8 cellular contexts compared by ENCODE assay signal in genomic region chr11:117327567-117328413, GRCh38. TPM values are rescaled to one million over a fixed set of nuclear protein-coding genes. Genes with fewer than 3 reads are reported as not detected.
DNase-seq lines count a peak whose midpoint lies in the region; ATAC-seq and TF ChIP-seq lines count a peak whose summit lies in the region.

CEP164 (plus strand) TSS chr11:117327854; CDS start chr11:117338587, 10,733 bp downstream.

- H3K4me1 ChIP-seq in DOHH2 (ENCODE audit: control insufficient read depth, low read length), result peaks cover 17% of the 10 kb centered on the region
- peaks cover 5% of the 10 kb centered on the region; the same call in 1 of the 2 replicates for H3K4me1 ChIP-seq in GM23338 (ENCODE audit: insufficient read depth)

- H3K4me1 Mint-ChIP-seq in GM23338, result no peaks in the 10 kb centered on the region
- H3K4me1 Mint-ChIP-seq in naive thymus-derived CD8-positive, alpha-beta T cell, result peaks cover 0 to 16% (median 10%) of the 10 kb centered on the region in 4 donors

- TF ChIP-seq CTCF in DOHH2 (IDR thresholded peaks at IDR 0.05; ENCODE audit: low read depth, low read length, poor library complexity, severe bottlenecking), result no peak
- no peak for TF ChIP-seq CTCF in GM23338 (conservative IDR thresholded peaks at IDR 0.05; ENCODE audit: low read depth in 2 of 2)
- TF ChIP-seq CTCF in fibroblast of mammary gland (conservative IDR thresholded peaks at IDR 0.05; ENCODE audit: control insufficient read depth, insufficient read depth, low read depth, low read length), result no peak

- H2AFZ ChIP-seq in GM23338, result peak within 1 kb of the TSS; percentile 39

- POLR2A ChIA-PET in naive thymus-derived CD8-positive, alpha-beta T cell (lab: Charles Lee), result interaction anchor here (0.5 to 1.1 kb wide), 6 partner anchors 9 to 555 kb away, joined by 3 to 5 read pairs (median 4); partner anchors contain the start of genes BUD13 and PCSK7

- H3K27ac Mint-ChIP-seq in GM23338, result no peak within 1 kb of the TSS
- H3K27ac Mint-ChIP-seq in naive thymus-derived CD8-positive, alpha-beta T cell, result peak within 1 kb of the TSS in 6 of 10 donors; percentile 56 to 88 (median 76)

- H3F3A ChIP-seq in DOHH2 (ENCODE audit: control insufficient read depth, insufficient read depth), result peaks cover 6% of the 10 kb centered on the region; the same call in 1 of the 2 replicates
- no peaks in the 10 kb centered on the region; the same call in 1 of the 2 replicates for H3F3A ChIP-seq in GM23338 (replicated peaks; ENCODE audit: low read depth)

- H3K79me2 ChIP-seq in DOHH2 (ENCODE audit: control insufficient read depth, low read length) (peaks cover 13% of the 10 kb centered on the region), GM23338 (replicated peaks; ENCODE audit: insufficient read depth) (no peaks in the 10 kb centered on the region)

- H3K4me3 Mint-ChIP-seq in GM23338, result no peak within 1 kb of the TSS
- peak within 1 kb of the TSS in 8 of 10 donors; percentile 29 to 65 (median 58) for H3K4me3 Mint-ChIP-seq in naive thymus-derived CD8-positive, alpha-beta T cell

- H3K9me3 ChIP-seq in DOHH2 (ENCODE audit: control insufficient read depth, insufficient read depth, low read length), result no peaks in the 10 kb centered on the region

- peak; percentile 97 for ATAC-seq in GM23338
- peak; percentile 91 to 93 for ATAC-seq in naive thymus-derived CD8-positive, alpha-beta T cell

- DNase-seq in GM23338 (ENCODE audit: low spot score) (peak; percentile 98), LHCN-M2 (ENCODE audit: low read depth) (peak; percentile 95), RPMI8226 (peak; percentile 98), fibroblast of mammary gland (ENCODE audit: low read depth) (peak; percentile 96)
- DNase-seq in activated T-helper 1 cell treated with anti-CD3 and anti-CD28 coated beads, Interleukin-2, amount 50 U/mL, for 16 hours (ENCODE audit: low read depth in 1 of 2, low spot score in 1 of 2), result peak; percentile 87
- DNase-seq in naive thymus-derived CD8-positive, alpha-beta T cell, result peak; percentile 82 to 97 (median 94)
- peak; percentile 88 to 95 (median 92) for DNase-seq in stimulated activated naive CD4-positive, alpha-beta T cell (lab: John Stamatoyannopoulos, UW)

- H3K4me2 ChIP-seq in DOHH2 (ENCODE audit: low read length) (peak within 1 kb of the TSS; percentile 78), GM23338 (peak within 1 kb of the TSS; percentile 89)

- H3K36me3 ChIP-seq in DOHH2 (ENCODE audit: control insufficient read depth, low read length) (no peaks in the 10 kb centered on the region), GM23338 (ENCODE audit: insufficient read depth) (no peaks in the 10 kb centered on the region)

- H3K4me3 ChIP-seq in DOHH2 (ENCODE audit: low read length) (peak within 1 kb of the TSS; percentile 91), GM23338 (peak within 1 kb of the TSS; percentile 65), fibroblast of mammary gland (ENCODE audit: control insufficient read depth, low read depth, low read length) (peak within 1 kb of the TSS; percentile 85)

- H3K27me3 ChIP-seq in DOHH2 (ENCODE audit: control insufficient read depth, low read length) (no peaks in the 10 kb centered on the region), GM23338 (ENCODE audit: insufficient read depth) (no peaks in the 10 kb centered on the region)

- H3K36me3 Mint-ChIP-seq in GM23338 (ENCODE audit: low read depth), result no peaks in the 10 kb centered on the region
- H3K36me3 Mint-ChIP-seq in naive thymus-derived CD8-positive, alpha-beta T cell, result peaks cover 0 to 4% (median 0%) of the 10 kb centered on the region in 3 donors

- H3K9me3 Mint-ChIP-seq in GM23338, result no peaks in the 10 kb centered on the region
- H3K9me3 Mint-ChIP-seq in naive thymus-derived CD8-positive, alpha-beta T cell, result no peaks in the 10 kb centered on the region

- no peaks in the 10 kb centered on the region for H3K9me2 ChIP-seq in DOHH2 (replicated peaks; ENCODE audit: control insufficient read depth, low read length)
- no peaks in the 10 kb centered on the region for H3K9me2 ChIP-seq in GM23338 (ENCODE audit: insufficient read depth)

- peak within 1 kb of the TSS; percentile 72 for H3K27ac ChIP-seq in DOHH2 (ENCODE audit: low read depth, low read length)
- no peak within 1 kb of the TSS for H3K27ac ChIP-seq in GM23338 (ENCODE audit: low read depth)

- H4K20me1 ChIP-seq in DOHH2 (ENCODE audit: control insufficient read depth, insufficient read depth, low read depth, low read length), result no peaks in the 10 kb centered on the region
- no peaks in the 10 kb centered on the region for H4K20me1 ChIP-seq in GM23338 (replicated peaks; ENCODE audit: insufficient read depth)

- H3K27me3 Mint-ChIP-seq in GM23338 (ENCODE audit: insufficient read depth, low read depth, poor library complexity), result no peaks in the 10 kb centered on the region
- H3K27me3 Mint-ChIP-seq in naive thymus-derived CD8-positive, alpha-beta T cell, result peaks cover 0 to 2% (median 0%) of the 10 kb centered on the region in 5 donors

TF ChIP-seq in GM23338, 12 proteins besides CTCF, POLR2A, EP300 and RAD21:
- TF ChIP-seq ETS1 (IDR thresholded peaks at IDR 0.05) (peak; percentile 80), POLR2AphosphoS5 (IDR thresholded peaks at IDR 0.05; ENCODE audit: low read depth) (peak; percentile 68; the same call in 1 of the 2 replicates), EZH2 (IDR thresholded peaks at IDR 0.05; ENCODE audit: low read depth, unreplicated experiment) (no peak)

RNA-seq across cellular contexts. Expression of gene CEP164, which starts in this region (rescaled TPM):
- total RNA-seq in GM23338 (2014; rRNA removed; shearing (Covaris generic)), result 13.9 and 18.0 TPM in 2 replicates
- polyA plus RNA-seq in GM23338 (2016; fragmentation: Nextera tagmentation; extraction: Ambion mirVana), result 23.5 and 23.8 TPM in 2 replicates
- 37.5 and 48.7 TPM in 2 replicates for total RNA-seq in LHCN-M2 (2014; rRNA removed)
- 15.0 TPM for polyA plus RNA-seq in LHCN-M2 (2012)
- 10 to 100 TPM; 38.6 to 45.4 TPM for total RNA-seq in naive thymus-derived CD8-positive, alpha-beta T cell
- 10 to 100 TPM; 11.3 to 15.6 (median 14.9) TPM for polyA plus RNA-seq in naive thymus-derived CD8-positive, alpha-beta T cell
